25 cellular contexts compared by ENCODE assay signal in genomic region chr19:55538132-55538531, GRCh38. TPM values are rescaled to one million over a fixed set of nuclear protein-coding genes. Genes with fewer than 3 reads are reported as not detected.
"Had no signal": no experiment of that assay in that cellular context is flagged by ENCODE, and none has a peak within 500 bp of the region (broad histone marks: within the 10 kb centered on the region; RNA-seq: fewer than 3 reads in every experiment).

No MANE protein-coding gene starts in this region.

- H3K36me3 ChIP-seq: colonic mucosa, esophagus squamous epithelium, gastroesophageal sphincter, left ventricle myocardium inferior, right lobe of liver, stomach, suprapubic skin, tibial nerve had no signal

- H3K4me1 ChIP-seq: colonic mucosa, esophagus squamous epithelium, left ventricle myocardium inferior, right lobe of liver, stomach, suprapubic skin, tibial nerve had no signal

- H3K27me3 Mint-ChIP-seq: activated CD4-positive, alpha-beta memory T cell treated with anti-CD3 and anti-CD28 coated beads for 36 hours; activated naive CD8-positive, alpha-beta T cell treated with anti-CD3 and anti-CD28 coated beads, Interleukin-2, amount 10 ng/mL, durations not matched to agents 7 days and 5 days had no signal

- ATAC-seq: activated T-cell treated with anti-CD3 and anti-CD28 coated beads, Interleukin-2, amount 50 U/mL, for 72 hours; gastroesophageal sphincter; right lobe of liver; stimulated activated effector memory CD8-positive, alpha-beta T cell treated with anti-CD3 and anti-CD28 coated beads, Interleukin-12 subunit alpha, Interleukin-12 subunit beta, amount 100 ng/mL, for 72 hours; T-helper 17 cell had no signal

- H3K36me3 Mint-ChIP-seq: activated CD4-positive, alpha-beta memory T cell treated with anti-CD3 and anti-CD28 coated beads for 36 hours; activated naive CD8-positive, alpha-beta T cell treated with anti-CD3 and anti-CD28 coated beads, Interleukin-2, amount 10 ng/mL, durations not matched to agents 7 days and 5 days; stimulated activated effector memory CD8-positive, alpha-beta T cell treated with anti-CD3 and anti-CD28 coated beads, Interleukin-12 subunit alpha, Interleukin-12 subunit beta, amount 100 ng/mL, for 72 hours had no signal

- H3K9me3 ChIP-seq: colonic mucosa, esophagus squamous epithelium, gastroesophageal sphincter, left ventricle myocardium inferior, right lobe of liver, stomach, suprapubic skin, tibial nerve had no signal

- H3K27me3 ChIP-seq: colonic mucosa, right lobe of liver had no signal

- DNase-seq: activated CD4-positive, alpha-beta memory T cell treated with anti-CD3 and anti-CD28 coated beads for 36 hours; activated CD4-positive, alpha-beta T cell treated with anti-CD3 and anti-CD28 coated beads for 48 hours; activated effector memory CD4-positive, alpha-beta T cell treated with Interleukin-2 at 50 U/mL for 16 hours; activated naive CD4-positive, alpha-beta T cell treated with anti-CD3 and anti-CD28 coated beads for 36 hours; activated naive CD8-positive, alpha-beta T cell treated with anti-CD3 and anti-CD28 coated beads, Interleukin-2, amount 10 ng/mL, durations not matched to agents 7 days and 5 days; activated T-cell treated with anti-CD3 and anti-CD28 coated beads, Interleukin-2, amount 50 U/mL, for 72 hours; amniotic stem cell; colonic mucosa; esophagus squamous epithelium; head of caudate nucleus; left ventricle myocardium inferior; midbrain; nucleus accumbens; right lobe of liver; small intestine; stimulated activated CD4-positive, alpha-beta T cell treated with anti-CD3 and anti-CD28 coated beads, Interleukin-2, amount 100 ng/mL, for 24 hours; stomach; T-helper 17 cell had no signal

- H3K4me3 ChIP-seq: colonic mucosa, esophagus squamous epithelium, gastroesophageal sphincter, left ventricle myocardium inferior, right lobe of liver, stomach, suprapubic skin, tibial nerve had no signal

- H3K4me1 Mint-ChIP-seq: activated naive CD8-positive, alpha-beta T cell treated with anti-CD3 and anti-CD28 coated beads, Interleukin-2, amount 10 ng/mL, durations not matched to agents 7 days and 5 days; endodermal cell; stimulated activated effector memory CD8-positive, alpha-beta T cell treated with anti-CD3 and anti-CD28 coated beads, Interleukin-12 subunit alpha, Interleukin-12 subunit beta, amount 100 ng/mL, for 72 hours; T-helper 17 cell had no signal

- H3K4me3 Mint-ChIP-seq: activated CD4-positive, alpha-beta memory T cell treated with anti-CD3 and anti-CD28 coated beads for 36 hours; activated naive CD4-positive, alpha-beta T cell treated with anti-CD3 and anti-CD28 coated beads for 36 hours; activated naive CD8-positive, alpha-beta T cell treated with anti-CD3 and anti-CD28 coated beads, Interleukin-2, amount 10 ng/mL, durations not matched to agents 7 days and 5 days; activated T-cell treated with anti-CD3 and anti-CD28 coated beads, Interleukin-2, amount 50 U/mL, for 72 hours; endodermal cell; stimulated activated effector memory CD8-positive, alpha-beta T cell treated with anti-CD3 and anti-CD28 coated beads, Interleukin-12 subunit alpha, Interleukin-12 subunit beta, amount 100 ng/mL, for 72 hours; T-helper 17 cell had no signal

- H3K9me3 Mint-ChIP-seq: activated CD4-positive, alpha-beta memory T cell treated with anti-CD3 and anti-CD28 coated beads for 36 hours; activated naive CD4-positive, alpha-beta T cell treated with anti-CD3 and anti-CD28 coated beads for 36 hours; activated naive CD8-positive, alpha-beta T cell treated with anti-CD3 and anti-CD28 coated beads, Interleukin-2, amount 10 ng/mL, durations not matched to agents 7 days and 5 days; activated T-cell treated with anti-CD3 and anti-CD28 coated beads, Interleukin-2, amount 50 U/mL, for 72 hours; endodermal cell; stimulated activated effector memory CD8-positive, alpha-beta T cell treated with anti-CD3 and anti-CD28 coated beads, Interleukin-12 subunit alpha, Interleukin-12 subunit beta, amount 100 ng/mL, for 72 hours had no signal

- H3K27ac ChIP-seq: colonic mucosa, esophagus squamous epithelium, left ventricle myocardium inferior, right lobe of liver, stomach, suprapubic skin, tibial nerve had no signal

- H3K27ac Mint-ChIP-seq: activated CD4-positive, alpha-beta memory T cell treated with anti-CD3 and anti-CD28 coated beads for 36 hours; activated naive CD4-positive, alpha-beta T cell treated with anti-CD3 and anti-CD28 coated beads for 36 hours; activated naive CD8-positive, alpha-beta T cell treated with anti-CD3 and anti-CD28 coated beads, Interleukin-2, amount 10 ng/mL, durations not matched to agents 7 days and 5 days; activated T-cell treated with anti-CD3 and anti-CD28 coated beads, Interleukin-2, amount 50 U/mL, for 72 hours; stimulated activated effector memory CD8-positive, alpha-beta T cell treated with anti-CD3 and anti-CD28 coated beads, Interleukin-12 subunit alpha, Interleukin-12 subunit beta, amount 100 ng/mL, for 72 hours; T-helper 17 cell had no signal

RNA-seq across cellular contexts. Expression of gene SBK2, which starts 1.2 kb away (rescaled TPM):
- total RNA-seq: activated CD4-positive, alpha-beta memory T cell treated with anti-CD3 and anti-CD28 coated beads for 36 hours; activated naive CD4-positive, alpha-beta T cell treated with anti-CD3 and anti-CD28 coated beads for 36 hours; activated naive CD8-positive, alpha-beta T cell treated with anti-CD3 and anti-CD28 coated beads, Interleukin-2, amount 10 ng/mL, durations not matched to agents 7 days and 5 days; activated T-cell treated with anti-CD3 and anti-CD28 coated beads, Interleukin-2, amount 50 U/mL, for 72 hours; bronchial epithelial cell; colonic mucosa; esophagus squamous epithelium; gastroesophageal sphincter; lung microvascular endothelial cell; right lobe of liver; stomach; suprapubic skin; T-helper 17 cell; tibial nerve had no signal
- polyA plus RNA-seq: small intestine, stomach had no signal

RNA-seq across cellular contexts. Expression of gene SBK3, which starts 7.2 kb away (rescaled TPM):
- total RNA-seq: activated CD4-positive, alpha-beta memory T cell treated with anti-CD3 and anti-CD28 coated beads for 36 hours; activated naive CD4-positive, alpha-beta T cell treated with anti-CD3 and anti-CD28 coated beads for 36 hours; activated naive CD8-positive, alpha-beta T cell treated with anti-CD3 and anti-CD28 coated beads, Interleukin-2, amount 10 ng/mL, durations not matched to agents 7 days and 5 days; activated T-cell treated with anti-CD3 and anti-CD28 coated beads, Interleukin-2, amount 50 U/mL, for 72 hours; bronchial epithelial cell; colonic mucosa; suprapubic skin; T-helper 17 cell had no signal

RNA-seq across cellular contexts. Expression of gene SSC5D, which starts 49.9 kb away (rescaled TPM):
- total RNA-seq: lung microvascular endothelial cell had no signal
